18 cellular contexts compared by ENCODE assay signal in genomic region chr2:24886114-24886501, GRCh38. TPM values are rescaled to one million over a fixed set of nuclear protein-coding genes. Genes with fewer than 3 reads are reported as not detected.
A peak's percentile ranks its signal among the peaks of the same experiment; 100 is the strongest.
DNase-seq lines count a peak whose midpoint lies in the region; ATAC-seq and TF ChIP-seq lines count a peak whose summit lies in the region.
"Had no signal": no experiment of that assay in that cellular context is flagged by ENCODE, and none has a peak within 500 bp of the region (broad histone marks: within the 10 kb centered on the region; RNA-seq: fewer than 3 reads in every experiment).

No MANE protein-coding gene starts in this region.

- TF ChIP-seq EP300 in transverse colon (IDR thresholded peaks at IDR 0.05; ENCODE audit: low read depth) = no peak

- 80 to 87% methylated on average over 10 to 13 of the region's 13 CpGs for WGBS in transverse colon (ENCODE audit: low coverage in 1 of 2), 2 donors

- no peak overlapping the region for H3K4me3 Mint-ChIP-seq in activated naive CD4-positive, alpha-beta T cell treated with anti-CD3 and anti-CD28 coated beads for 36 hours
- H3K4me3 Mint-ChIP-seq in glutamatergic neuron (ENCODE audit: unreplicated experiment) = peak overlapping the region; percentile 69
- H3K4me3 Mint-ChIP-seq: activated CD4-positive, alpha-beta T cell treated with anti-CD3 and anti-CD28 coated beads for 36 hours; neural crest cell had no signal

- peak overlapping the region; percentile 71 for H3K9ac ChIP-seq in OCI-LY3 (ENCODE audit: low read length)

- H3K27ac Mint-ChIP-seq in activated naive CD4-positive, alpha-beta T cell treated with anti-CD3 and anti-CD28 coated beads, Interleukin-2, amount 50 U/mL, for 72 hours = peak overlapping the region; percentile 15 to 80
- no peak overlapping the region for H3K27ac Mint-ChIP-seq in activated naive CD4-positive, alpha-beta T cell treated with anti-CD3 and anti-CD28 coated beads for 36 hours
- peak overlapping the region; percentile 95 for H3K27ac Mint-ChIP-seq in glutamatergic neuron (ENCODE audit: unreplicated experiment)
- H3K27ac Mint-ChIP-seq: activated CD4-positive, alpha-beta T cell treated with anti-CD3 and anti-CD28 coated beads for 36 hours had no signal

- H3K9me3 Mint-ChIP-seq in activated naive CD4-positive, alpha-beta T cell treated with anti-CD3 and anti-CD28 coated beads, Interleukin-2, amount 50 U/mL, for 72 hours = no peaks in the 10 kb centered on the region
- no peaks in the 10 kb centered on the region for H3K9me3 Mint-ChIP-seq in activated naive CD4-positive, alpha-beta T cell treated with anti-CD3 and anti-CD28 coated beads for 36 hours
- peaks cover 16% of the 10 kb centered on the region for H3K9me3 Mint-ChIP-seq in glutamatergic neuron (ENCODE audit: unreplicated experiment)
- H3K9me3 Mint-ChIP-seq: neural crest cell had no signal

- TF ChIP-seq CTCF in OCI-LY3 (IDR thresholded peaks at IDR 0.05; ENCODE audit: low read depth, low read length) (no peak), glutamatergic neuron (IDR thresholded peaks at IDR 0.05; ENCODE audit: partially characterized antibody, unreplicated experiment) (no peak), transverse colon (IDR thresholded peaks at IDR 0.05) (no peak)

- H3K4me1 ChIP-seq in OCI-LY3 (ENCODE audit: low read length) (peaks cover 37% of the 10 kb centered on the region), transverse colon (peaks cover 0 to 9% (median 3%) of the 10 kb centered on the region in 4 donors)

- H2AFZ ChIP-seq in OCI-LY3 (ENCODE audit: low read depth, low read length) = no peak overlapping the region

- H3K36me3 Mint-ChIP-seq in activated naive CD4-positive, alpha-beta T cell treated with anti-CD3 and anti-CD28 coated beads, Interleukin-2, amount 50 U/mL, for 72 hours = peaks cover 4 to 26% of the 10 kb centered on the region in 2 donors
- peaks cover 19% of the 10 kb centered on the region for H3K36me3 Mint-ChIP-seq in activated naive CD4-positive, alpha-beta T cell treated with anti-CD3 and anti-CD28 coated beads for 36 hours (ENCODE audit: low read depth)
- peaks cover 4% of the 10 kb centered on the region for H3K36me3 Mint-ChIP-seq in glutamatergic neuron (ENCODE audit: unreplicated experiment)

- H3K4me3 ChIP-seq in OCI-LY3 (ENCODE audit: low read length) (peak overlapping the region; percentile 82), transverse colon (no peak overlapping the region)
- H3K4me3 ChIP-seq: adrenal gland, K562 had no signal

- no peaks in the 10 kb centered on the region for H3K27me3 Mint-ChIP-seq in activated naive CD4-positive, alpha-beta T cell treated with anti-CD3 and anti-CD28 coated beads for 36 hours (ENCODE audit: low read depth)
- H3K27me3 Mint-ChIP-seq in glutamatergic neuron (ENCODE audit: unreplicated experiment) = peaks cover 19% of the 10 kb centered on the region
- H3K27me3 Mint-ChIP-seq: activated CD4-positive, alpha-beta T cell treated with anti-CD3 and anti-CD28 coated beads for 36 hours had no signal

- H3K27me3 ChIP-seq in OCI-LY3 (ENCODE audit: low read depth, low read length) (no peaks in the 10 kb centered on the region), transverse colon (no peaks in the 10 kb centered on the region)
- H3K27me3 ChIP-seq: adrenal gland had no signal

- CTCF ChIA-PET in activated naive CD4-positive, alpha-beta T cell treated with anti-CD3 and anti-CD28 coated beads for 36 hours (lab: Charles Lee) = no interaction called here

- peaks cover 36% of the 10 kb centered on the region for H4K20me1 ChIP-seq in OCI-LY3 (ENCODE audit: insufficient read depth, low read length)

- peaks cover 14% of the 10 kb centered on the region for H3K4me1 Mint-ChIP-seq in activated naive CD4-positive, alpha-beta T cell treated with anti-CD3 and anti-CD28 coated beads for 36 hours (ENCODE audit: low read depth)
- peaks cover 58% of the 10 kb centered on the region for H3K4me1 Mint-ChIP-seq in glutamatergic neuron (ENCODE audit: low read depth, unreplicated experiment)

- H3K36me3 ChIP-seq in OCI-LY3 (replicated peaks; ENCODE audit: low read depth, low read length) (peaks cover 40% of the 10 kb centered on the region), transverse colon (no peaks in the 10 kb centered on the region)
- H3K36me3 ChIP-seq: adrenal gland had no signal

- H3K9me3 ChIP-seq in OCI-LY3 (ENCODE audit: insufficient read depth, low read length) (no peaks in the 10 kb centered on the region), transverse colon (no peaks in the 10 kb centered on the region)
- H3K9me3 ChIP-seq: adrenal gland had no signal

- H3K4me2 ChIP-seq in OCI-LY3 (ENCODE audit: low read length) = peak overlapping the region; percentile 83

- H3K27ac ChIP-seq in OCI-LY3 (ENCODE audit: low read length) = peak overlapping the region; percentile 74
- H3K27ac ChIP-seq in transverse colon = peak overlapping the region; percentile 12 to 45 (median 19)
- H3K27ac ChIP-seq: epithelial cell of prostate had no signal

- no peak for TF ChIP-seq POLR2A in transverse colon (IDR thresholded peaks at IDR 0.05)

- peaks cover 71% of the 10 kb centered on the region for H3K79me2 ChIP-seq in OCI-LY3 (ENCODE audit: low read length)

- peak in 1 of 2 donors; percentile 13 for DNase-seq in activated naive CD4-positive, alpha-beta T cell treated with anti-CD3 and anti-CD28 coated beads, Interleukin-2, amount 50 U/mL, for 72 hours (ENCODE audit: low spot score in 2 of 2)
- DNase-seq in activated naive CD4-positive, alpha-beta T cell treated with anti-CD3 and anti-CD28 coated beads for 36 hours = no peak
- DNase-seq in glutamatergic neuron (no peak), transverse colon (no peak), NCI-H774 (lab: John Stamatoyannopoulos, UW) (no peak), amygdala (lab: John Stamatoyannopoulos, UW) (no peak), NCI-H526 treated with DMSO at 0.1 percent for 48 hours (lab: John Stamatoyannopoulos, UW) (no peak)
- DNase-seq: activated CD4-positive, alpha-beta T cell treated with anti-CD3 and anti-CD28 coated beads for 36 hours; HCEC 1CT; NCI-H1105 treated with DMSO at 0.1 percent for 48 hours; NCI-H446; stimulated activated CD4-positive, alpha-beta T cell treated with anti-CD3 and anti-CD28 coated beads, Interleukin-1b, Interleukin-23, amount 100 ng/mL, for 48 hours; T-helper 1 cell had no signal

- no peak for ATAC-seq in activated naive CD4-positive, alpha-beta T cell treated with anti-CD3 and anti-CD28 coated beads, Interleukin-2, amount 50 U/mL, for 72 hours
- ATAC-seq: activated CD4-positive, alpha-beta T cell treated with anti-CD3 and anti-CD28 coated beads for 36 hours; K562 had no signal

- intact Hi-C loops in activated naive CD4-positive, alpha-beta T cell treated with anti-CD3 and anti-CD28 coated beads for 36 hours (cut with micrococcal nuclease) = no loop called here
- intact Hi-C loops in transverse colon (cut with DNase I; ENCODE audit: low total_unique reads) = no loop called here

- in situ Hi-C loops in transverse colon (cut with MboI; ENCODE audit: low pct_ligation_motif_present in 1 of 4, low pct_unique_long_range_greater_than_20kb in 1 of 4, low sequenced_read_pairs in 3 of 4) = no loop called here

RNA-seq across cellular contexts. Expression of gene ADCY3, which starts 33.9 kb away (rescaled TPM):
- 10 to 100 TPM; 15.8 to 51.4 TPM for total RNA-seq in activated naive CD4-positive, alpha-beta T cell treated with anti-CD3 and anti-CD28 coated beads, Interleukin-2, amount 50 U/mL, for 72 hours
- 10 to 100 TPM; 44.8 to 49.9 TPM for total RNA-seq in activated naive CD4-positive, alpha-beta T cell treated with anti-CD3 and anti-CD28 coated beads for 36 hours
- total RNA-seq in glutamatergic neuron (ENCODE audit: unreplicated experiment) = 76.2 TPM
- total RNA-seq in transverse colon = 10 to 100 TPM; 11.7 to 80.2 (median 22.6) TPM
